ENCODE assay signal across 36 cellular contexts in the genomic region with DNA sequence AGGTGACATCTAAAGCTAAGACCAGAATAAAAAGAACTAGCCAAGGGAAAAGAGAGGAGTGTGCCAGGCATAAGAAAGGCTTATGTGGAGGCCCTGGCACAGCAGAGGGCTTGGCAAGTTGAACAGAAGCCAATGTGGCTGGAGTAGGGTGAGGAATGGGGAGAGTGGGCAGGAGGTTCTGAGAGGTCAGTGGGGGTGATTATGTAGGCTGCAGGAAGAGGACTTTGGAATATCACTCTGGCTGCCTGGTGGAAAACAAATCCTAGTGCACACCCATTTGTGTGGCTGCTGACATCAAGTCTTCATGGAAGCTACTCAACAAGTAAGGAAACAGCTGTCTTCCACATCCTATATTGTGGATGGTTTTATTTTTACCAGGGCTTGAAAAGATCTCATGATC. TPM values are rescaled to one million over a fixed set of nuclear protein-coding genes. Genes with fewer than 3 reads are reported as not detected.
DNase-seq lines count a peak whose midpoint lies in the region; ATAC-seq, FAIRE-seq and TF ChIP-seq lines count a peak whose summit lies in the region.
"Had no signal": no experiment of that assay in that cellular context is flagged by ENCODE, and none has a peak within 500 bp of the region (broad histone marks: within the 10 kb centered on the region; RNA-seq: fewer than 3 reads in every experiment).

No MANE protein-coding gene starts in this region.

- no peak for TF ChIP-seq POLR2A in HepG2 (IDR thresholded peaks at IDR 0.05; ENCODE audit: insufficient read depth in 1 of 2, low read depth in 2 of 2, low read length in 2 of 2)

- no peak overlapping the region for H3K9ac ChIP-seq in HepG2 (ENCODE audit: insufficient read depth, low read depth, low read length)

- no peak for TF ChIP-seq EP300 in HepG2 (IDR thresholded peaks at IDR 0.05; ENCODE audit: low read depth in 2 of 2, low read length in 2 of 2)
- no peak for TF ChIP-seq EP300 in HepG2 (CRISPR knock-in tag; IDR thresholded peaks at IDR 0.05; ENCODE audit: borderline replicate concordance)

- TF ChIP-seq RAD21 in HepG2 (CRISPR knock-in tag; IDR thresholded peaks at IDR 0.05), result no peak

- in situ Hi-C loops in HepG2 (cut with HindIII; ENCODE audit: extremely low pct_ligation_motif_present, low pct_unique_long_range_greater_than_20kb), result loop anchor here (10.0 kb wide), 1 partner anchor 132 kb away; no protein-coding TSS in a partner anchor

- H3K4me2 ChIP-seq in HepG2 (ENCODE audit: low read depth, low read length) (no peak overlapping the region; the same call in 1 of the 2 replicates), GM23338 (no peak overlapping the region)
- H3K4me2 ChIP-seq: smooth muscle cell had no signal

- H3K4me1 Mint-ChIP-seq in activated T-cell treated with anti-CD3 and anti-CD28 coated beads, Interleukin-2, amount 50 U/mL, for 72 hours (ENCODE audit: low read depth), result peaks cover 27% of the 10 kb centered on the region
- peaks cover 13% of the 10 kb centered on the region for H3K4me1 Mint-ChIP-seq in activated naive CD8-positive, alpha-beta T cell treated with anti-CD3 and anti-CD28 coated beads for 36 hours
- H3K4me1 Mint-ChIP-seq in GM23338, result peaks cover 11% of the 10 kb centered on the region

- no peaks in the 10 kb centered on the region for H3K9me2 ChIP-seq in GM23338 (ENCODE audit: insufficient read depth)

- no peaks in the 10 kb centered on the region for H3K9me3 ChIP-seq in HepG2 (ENCODE audit: low read length)
- H3K9me3 ChIP-seq in small intestine (ENCODE audit: control insufficient read depth, low read depth), result no peaks in the 10 kb centered on the region
- H3K9me3 ChIP-seq: ascending aorta, left ventricle myocardium inferior, Peyer's patch had no signal

- peaks cover 0 to 3% of the 10 kb centered on the region in 2 donors for H3K9me3 Mint-ChIP-seq in activated T-cell treated with anti-CD3 and anti-CD28 coated beads, Interleukin-2, amount 50 U/mL, for 72 hours
- no peaks in the 10 kb centered on the region for H3K9me3 Mint-ChIP-seq in activated naive CD8-positive, alpha-beta T cell treated with anti-CD3 and anti-CD28 coated beads for 36 hours
- H3K9me3 Mint-ChIP-seq in GM23338, result no peaks in the 10 kb centered on the region
- H3K9me3 Mint-ChIP-seq: activated naive CD4-positive, alpha-beta T cell treated with anti-CD3 and anti-CD28 coated beads for 36 hours; dendritic cell treated with granulocyte-macrophage colony-stimulating factor and Interleukin-4, amounts not matched to agents 40 ng/mL and 50 ng/mL, for 4 days; H9; IgD-negative memory B cell had no signal

- peaks cover 5 to 12% of the 10 kb centered on the region in 2 donors for H3K36me3 Mint-ChIP-seq in activated T-cell treated with anti-CD3 and anti-CD28 coated beads, Interleukin-2, amount 50 U/mL, for 72 hours (ENCODE audit: insufficient read depth in 2 of 2)
- H3K36me3 Mint-ChIP-seq in activated naive CD8-positive, alpha-beta T cell treated with anti-CD3 and anti-CD28 coated beads for 36 hours, result peaks cover 14% of the 10 kb centered on the region
- peaks cover 35% of the 10 kb centered on the region for H3K36me3 Mint-ChIP-seq in GM23338 (ENCODE audit: low read depth)

- H3K27me3 ChIP-seq in HepG2 (ENCODE audit: control insufficient read depth in 1 of 2, insufficient read depth in 2 of 2, low read length in 2 of 2), result no peaks in the 10 kb centered on the region
- H3K27me3 ChIP-seq in small intestine (ENCODE audit: control insufficient read depth in 2 of 2, insufficient read depth in 2 of 2, low read length in 2 of 2), result no peaks in the 10 kb centered on the region
- no peaks in the 10 kb centered on the region for H3K27me3 ChIP-seq in GM23338 (ENCODE audit: insufficient read depth)
- H3K27me3 ChIP-seq: ascending aorta, Peyer's patch had no signal

- no peak for FAIRE-seq in HepG2 (lab: Jason Lieb, UNC)
- FAIRE-seq in small intestine (lab: Jason Lieb, UNC), result no peak
- FAIRE-seq: endometrium had no signal

- H3K27me3 Mint-ChIP-seq in activated T-cell treated with anti-CD3 and anti-CD28 coated beads, Interleukin-2, amount 50 U/mL, for 72 hours (ENCODE audit: low read depth), result no peaks in the 10 kb centered on the region
- no peaks in the 10 kb centered on the region for H3K27me3 Mint-ChIP-seq in activated naive CD8-positive, alpha-beta T cell treated with anti-CD3 and anti-CD28 coated beads for 36 hours
- H3K27me3 Mint-ChIP-seq in GM23338 (ENCODE audit: insufficient read depth, low read depth, poor library complexity), result peaks cover 9% of the 10 kb centered on the region
- H3K27me3 Mint-ChIP-seq: dendritic cell treated with granulocyte-macrophage colony-stimulating factor and Interleukin-4, amounts not matched to agents 40 ng/mL and 50 ng/mL, for 4 days; IgD-negative memory B cell had no signal

- H4K20me1 ChIP-seq in HepG2 (ENCODE audit: insufficient read depth, low read length) (no peaks in the 10 kb centered on the region), GM23338 (replicated peaks; ENCODE audit: insufficient read depth) (no peaks in the 10 kb centered on the region; the same call in 1 of the 2 replicates)

- H3K27ac ChIP-seq in HepG2 (ENCODE audit: extremely low read length, insufficient read depth, low read length), result peak overlapping the region; percentile 4
- no peak overlapping the region for H3K27ac ChIP-seq in small intestine (ENCODE audit: low read depth in 1 of 2, low read length in 1 of 2)
- H3K27ac ChIP-seq in GM23338 (ENCODE audit: low read depth), result no peak overlapping the region
- H3K27ac ChIP-seq: ascending aorta, left ventricle myocardium inferior had no signal

- TF ChIP-seq CTCF in HepG2 (CRISPR knock-in tag; IDR thresholded peaks at IDR 0.05) (no peak), GM23338 (conservative IDR thresholded peaks at IDR 0.05; ENCODE audit: low read depth in 2 of 2) (no peak)

- H3K79me2 ChIP-seq in HepG2 (ENCODE audit: insufficient read depth, low read length) (peaks cover 4% of the 10 kb centered on the region), GM23338 (replicated peaks; ENCODE audit: insufficient read depth) (peaks cover 16% of the 10 kb centered on the region)

- BruUV-seq in HepG2 (replicated peaks; lab: Mats Ljungman, UMichigan), result no TSS peak

- POLR2A ChIA-PET in HepG2 (lab: Yijun Ruan, JAX), result interaction anchor here (1.5 kb wide), 1 partner anchor 20 kb away, joined by 3 read pairs; no protein-coding TSS in a partner anchor

- no peak overlapping the region for H3K4me3 Mint-ChIP-seq in activated T-cell treated with anti-CD3 and anti-CD28 coated beads, Interleukin-2, amount 50 U/mL, for 72 hours
- no peak overlapping the region for H3K4me3 Mint-ChIP-seq in activated naive CD8-positive, alpha-beta T cell treated with anti-CD3 and anti-CD28 coated beads for 36 hours
- H3K4me3 Mint-ChIP-seq in GM23338, result no peak overlapping the region
- H3K4me3 Mint-ChIP-seq: activated naive CD4-positive, alpha-beta T cell treated with anti-CD3 and anti-CD28 coated beads for 36 hours; dendritic cell treated with granulocyte-macrophage colony-stimulating factor and Interleukin-4, amounts not matched to agents 40 ng/mL and 50 ng/mL, for 4 days; mesothelial cell of epicardium; naive thymus-derived CD8-positive, alpha-beta T cell had no signal

- H3F3A ChIP-seq in GM23338 (replicated peaks; ENCODE audit: low read depth), result no peaks in the 10 kb centered on the region

- peaks cover 39% of the 10 kb centered on the region for H3K4me1 ChIP-seq in HepG2 (ENCODE audit: insufficient read depth, low read length)
- peaks cover 0 to 2% of the 10 kb centered on the region in 2 donors for H3K4me1 ChIP-seq in small intestine (ENCODE audit: control insufficient read depth in 2 of 2, insufficient read depth in 1 of 2, low read depth in 1 of 2, low read length in 1 of 2)
- peaks cover 11% of the 10 kb centered on the region for H3K4me1 ChIP-seq in GM23338 (ENCODE audit: insufficient read depth)

- H3K36me3 ChIP-seq in HepG2 (replicated peaks in 1 of 2; ENCODE audit: control insufficient read depth in 1 of 2, insufficient read depth in 2 of 2, low read length in 2 of 2) (peaks cover 7 to 25% of the 10 kb centered on the region in 2 experiments), small intestine (ENCODE audit: control insufficient read depth in 2 of 2, insufficient read depth in 2 of 2, low read length in 2 of 2) (peaks cover 9 to 11% of the 10 kb centered on the region in 2 donors), GM23338 (ENCODE audit: insufficient read depth) (peaks cover 38% of the 10 kb centered on the region)

- DNase-seq in activated T-cell treated with anti-CD3 and anti-CD28 coated beads, Interleukin-2, amount 50 U/mL, for 72 hours, result no peak
- no peak for DNase-seq in activated T-cell treated with anti-CD3 and anti-CD28 coated beads for 4 hours
- no peak for DNase-seq in activated naive CD8-positive, alpha-beta T cell treated with anti-CD3 and anti-CD28 coated beads for 36 hours
- DNase-seq in HepG2 (ENCODE audit: low spot score), result peak; percentile 50
- peak; percentile 73 for DNase-seq in small intestine
- DNase-seq in NCI-H2029 treated with DMSO at 0.1 percent for 48 hours (lab: John Stamatoyannopoulos, UW), result no peak
- DNase-seq in GM23338 (ENCODE audit: low spot score), result no peak
- DNase-seq: activated CD4-positive, CD25-positive, alpha-beta regulatory T cell treated with anti-CD3 and anti-CD28 coated beads, Interleukin-2, amount 50 U/mL, for 72 hours; activated naive CD4-positive, alpha-beta T cell treated with anti-CD3 and anti-CD28 coated beads for 36 hours; activated T-cell treated with anti-CD3 and anti-CD28 coated beads, Interleukin-2, amount 50 U/mL, for 48 hours; H9; hypothalamus; left ventricle myocardium inferior; naive thymus-derived CD8-positive, alpha-beta T cell; NCI-H1105 treated with DMSO at 0.1 percent for 48 hours; NCI-H2029; NCI-H226; NCI-H69; Peyer's patch; stimulated activated CD4-positive, alpha-beta T cell treated with anti-CD3 and anti-CD28 coated beads, Interleukin-1b, Interleukin-23, amount 100 ng/mL, for 48 hours; stimulated activated CD8-positive, alpha-beta memory T cell treated with anti-CD3 and anti-CD28 coated beads, Interleukin-4, amount 100 ng/mL, for 48 hours; SW 1271; trophoblast cell had no signal

- H2AFZ ChIP-seq in HepG2 (ENCODE audit: low read length) (no peak overlapping the region), GM23338 (no peak overlapping the region)

- peak overlapping the region; percentile 77 for H3K27ac Mint-ChIP-seq in activated T-cell treated with anti-CD3 and anti-CD28 coated beads, Interleukin-2, amount 50 U/mL, for 72 hours
- peak overlapping the region; percentile 9 for H3K27ac Mint-ChIP-seq in activated naive CD8-positive, alpha-beta T cell treated with anti-CD3 and anti-CD28 coated beads for 36 hours
- H3K27ac Mint-ChIP-seq in GM23338, result no peak overlapping the region
- H3K27ac Mint-ChIP-seq: dendritic cell treated with granulocyte-macrophage colony-stimulating factor and Interleukin-4, amounts not matched to agents 40 ng/mL and 50 ng/mL, for 4 days; IgD-negative memory B cell; mesothelial cell of epicardium had no signal

- no peak for ATAC-seq in activated T-cell treated with anti-CD3 and anti-CD28 coated beads, Interleukin-2, amount 50 U/mL, for 72 hours (replicated peaks in 1 of 2)
- ATAC-seq in HepG2 (no peak), GM23338 (no peak), HG02938 (IDR thresholded peaks at IDR 0.05; ENCODE audit: unreplicated experiment) (no peak)
- ATAC-seq: naive thymus-derived CD8-positive, alpha-beta T cell had no signal

- H3K4me3 ChIP-seq in HepG2 (replicated peaks in 1 of 3; ENCODE audit: insufficient read depth in 1 of 3, low read depth in 2 of 3, low read length in 3 of 3) (no peak overlapping the region), small intestine (ENCODE audit: low read depth in 1 of 2, low read length in 2 of 2) (no peak overlapping the region), GM23338 (no peak overlapping the region)
- H3K4me3 ChIP-seq: ascending aorta, left ventricle myocardium inferior, Peyer's patch, smooth muscle cell had no signal

- CTCF ChIA-PET in HepG2 (lab: Yijun Ruan, JAX; ENCODE audit: low intra/inter-chr PET ratio, low total read pairs), result no interaction called here

- intact Hi-C loops in HepG2 (cut with micrococcal nuclease; ENCODE audit: unreplicated experiment), result loop anchor here (10.0 kb wide), 1 partner anchor 142 kb away; the partner anchor contains the start of gene PATL1

RNA-seq across cellular contexts. Expression of gene MRPL16, which starts 3.5 kb away (rescaled TPM):
- 10 to 100 TPM; 53.8 to 58.0 TPM for total RNA-seq in activated T-cell treated with anti-CD3 and anti-CD28 coated beads, Interleukin-2, amount 50 U/mL, for 72 hours
- 100 to 1,000 TPM; 104 to 105 TPM for total RNA-seq in activated naive CD8-positive, alpha-beta T cell treated with anti-CD3 and anti-CD28 coated beads for 36 hours
- 62.6 and 77.8 TPM in 2 replicates for total RNA-seq in HepG2 (2016; rRNA removed; fragmentation: Illumina TruSeq; extraction: Trizol)
- total RNA-seq in HepG2 (2016; cell fraction: cytosol; rRNA removed; fragmentation: Illumina TruSeq; extraction: Trizol; ENCODE audit: low read depth), result 11.5 and 12.8 TPM in 2 replicates
- 61.8 and 70.6 TPM in 2 replicates for total RNA-seq in HepG2 (2016; cell fraction: insoluble cytoplasmic fraction; rRNA removed; fragmentation: Illumina TruSeq; extraction: Trizol)
- 18.4 and 22.8 TPM in 2 replicates for total RNA-seq in HepG2 (2016; cell fraction: membrane; rRNA removed; fragmentation: Illumina TruSeq; extraction: Trizol)
- total RNA-seq in HepG2 (2016; cell fraction: nucleus; rRNA removed; fragmentation: Illumina TruSeq; extraction: Trizol), result 22.3 and 22.5 TPM in 2 replicates
- polyA plus RNA-seq in HepG2 (2011; rRNA removed), result 40.3 and 45.3 TPM in 2 replicates
- polyA plus RNA-seq in HepG2 (2011; cell fraction: cytosol; rRNA removed), result 43.5 and 47.2 TPM in 2 replicates
- polyA plus RNA-seq in HepG2 (2011; cell fraction: nucleus; rRNA removed), result 18.7 and 25.3 TPM in 2 replicates
- polyA plus RNA-seq in HepG2 (2012), result 34.1 and 37.3 TPM in 2 replicates
- 11.0 and 12.9 TPM in 2 replicates for polyA plus RNA-seq in HepG2 (2016; cell fraction: cytosol; fragmentation: Illumina TruSeq; extraction: Trizol; ENCODE audit: low read depth)
- polyA plus RNA-seq in HepG2 (2016; cell fraction: insoluble cytoplasmic fraction; fragmentation: Illumina TruSeq; extraction: Trizol; ENCODE audit: low read depth), result 87.0 and 90.8 TPM in 2 replicates
- 17.3 and 18.6 TPM in 2 replicates for polyA plus RNA-seq in HepG2 (2016; cell fraction: membrane; fragmentation: Illumina TruSeq; extraction: Trizol; ENCODE audit: low read depth)
- polyA plus RNA-seq in HepG2 (2016; cell fraction: nucleus; fragmentation: Illumina TruSeq; extraction: Trizol; ENCODE audit: insufficient read depth, low read depth), result 42.7 and 48.9 TPM in 2 replicates
- polyA minus RNA-seq in HepG2 (2011; rRNA and poly(A)+ RNA removed; ENCODE audit: low replicate concordance), result 14.8 and 31.8 TPM in 2 replicates
- 9.6 and 12.4 TPM in 2 replicates for polyA minus RNA-seq in HepG2 (2011; cell fraction: cytosol; rRNA and poly(A)+ RNA removed)
- 14.7 and 14.8 TPM in 2 replicates for polyA minus RNA-seq in HepG2 (2011; cell fraction: nucleus; rRNA and poly(A)+ RNA removed)
- 100 to 1,000 TPM in 1 of 3 donors, 10 to 100 TPM in 2; 41.1 to 113 (median 68.9) TPM for polyA plus RNA-seq in small intestine
- 74.8 and 77.4 TPM in 2 replicates for total RNA-seq in GM23338 (2014; rRNA removed; shearing (Covaris generic))
- 149 and 176 TPM in 2 replicates for polyA plus RNA-seq in GM23338 (2016; fragmentation: Nextera tagmentation; extraction: Ambion mirVana)

RNA-seq across cellular contexts. Expression of gene CBLIF, which starts 38.3 kb away (rescaled TPM):
- total RNA-seq in activated T-cell treated with anti-CD3 and anti-CD28 coated beads, Interleukin-2, amount 50 U/mL, for 72 hours, result not detected
- total RNA-seq in activated naive CD8-positive, alpha-beta T cell treated with anti-CD3 and anti-CD28 coated beads for 36 hours, result not detected
- not detected in 2 replicates for total RNA-seq in HepG2 (2016; rRNA removed; fragmentation: Illumina TruSeq; extraction: Trizol)
- not detected in 2 replicates for total RNA-seq in HepG2 (2016; cell fraction: cytosol; rRNA removed; fragmentation: Illumina TruSeq; extraction: Trizol; ENCODE audit: low read depth)
- total RNA-seq in HepG2 (2016; cell fraction: insoluble cytoplasmic fraction; rRNA removed; fragmentation: Illumina TruSeq; extraction: Trizol), result not detected in 2 replicates
- not detected in 2 replicates for total RNA-seq in HepG2 (2016; cell fraction: membrane; rRNA removed; fragmentation: Illumina TruSeq; extraction: Trizol)
- not detected in 2 replicates for total RNA-seq in HepG2 (2016; cell fraction: nucleus; rRNA removed; fragmentation: Illumina TruSeq; extraction: Trizol)
- not detected in 2 replicates for polyA plus RNA-seq in HepG2 (2011; rRNA removed)
- polyA plus RNA-seq in HepG2 (2011; cell fraction: cytosol; rRNA removed), result not detected in 2 replicates
- polyA plus RNA-seq in HepG2 (2011; cell fraction: nucleus; rRNA removed), result not detected in 2 replicates
- not detected in 2 replicates for polyA plus RNA-seq in HepG2 (2012)
- not detected in 2 replicates for polyA plus RNA-seq in HepG2 (2016; cell fraction: cytosol; fragmentation: Illumina TruSeq; extraction: Trizol; ENCODE audit: low read depth)
- polyA plus RNA-seq in HepG2 (2016; cell fraction: insoluble cytoplasmic fraction; fragmentation: Illumina TruSeq; extraction: Trizol; ENCODE audit: low read depth), result not detected in 2 replicates
- not detected in 2 replicates for polyA plus RNA-seq in HepG2 (2016; cell fraction: membrane; fragmentation: Illumina TruSeq; extraction: Trizol; ENCODE audit: low read depth)
- polyA plus RNA-seq in HepG2 (2016; cell fraction: nucleus; fragmentation: Illumina TruSeq; extraction: Trizol; ENCODE audit: insufficient read depth, low read depth), result not detected in 2 replicates
- polyA minus RNA-seq in HepG2 (2011; rRNA and poly(A)+ RNA removed; ENCODE audit: low replicate concordance), result not detected in 2 replicates
- polyA minus RNA-seq in HepG2 (2011; cell fraction: cytosol; rRNA and poly(A)+ RNA removed), result not detected in 2 replicates
- polyA minus RNA-seq in HepG2 (2011; cell fraction: nucleus; rRNA and poly(A)+ RNA removed), result not detected in 2 replicates
- polyA plus RNA-seq in small intestine, result 1 to 10 TPM in 1 of 3 donors, not detected in 2; 2.1 TPM
- not detected in 2 replicates for total RNA-seq in GM23338 (2014; rRNA removed; shearing (Covaris generic))
- polyA plus RNA-seq in GM23338 (2016; fragmentation: Nextera tagmentation; extraction: Ambion mirVana), result not detected in 2 replicates
- total RNA-seq: A673; activated naive CD4-positive, alpha-beta T cell treated with anti-CD3 and anti-CD28 coated beads for 36 hours; cardiac septum; fibroblast of lung; G401; H9; left ventricle myocardium inferior; M059J; mesothelial cell of epicardium; naive thymus-derived CD8-positive, alpha-beta T cell; osteocyte; Peyer's patch; smooth muscle cell had no signal
- polyA plus RNA-seq: fibroblast of lung; IgD-negative memory B cell; naive thymus-derived CD8-positive, alpha-beta T cell; smooth muscle cell had no signal

RNA-seq across cellular contexts. Expression of gene STX3, which starts 51.9 kb away (rescaled TPM):
- 10 to 100 TPM in 1 of 2 donors, 1 to 10 TPM in 1; 6.9 to 12.9 TPM for total RNA-seq in activated T-cell treated with anti-CD3 and anti-CD28 coated beads, Interleukin-2, amount 50 U/mL, for 72 hours
- 1 to 10 TPM; 7.3 to 8.0 TPM for total RNA-seq in activated naive CD8-positive, alpha-beta T cell treated with anti-CD3 and anti-CD28 coated beads for 36 hours
- total RNA-seq in HepG2 (2016; rRNA removed; fragmentation: Illumina TruSeq; extraction: Trizol), result 24.0 and 28.7 TPM in 2 replicates
- 23.0 and 26.0 TPM in 2 replicates for total RNA-seq in HepG2 (2016; cell fraction: cytosol; rRNA removed; fragmentation: Illumina TruSeq; extraction: Trizol; ENCODE audit: low read depth)
- total RNA-seq in HepG2 (2016; cell fraction: insoluble cytoplasmic fraction; rRNA removed; fragmentation: Illumina TruSeq; extraction: Trizol), result 24.5 and 26.3 TPM in 2 replicates
- total RNA-seq in HepG2 (2016; cell fraction: membrane; rRNA removed; fragmentation: Illumina TruSeq; extraction: Trizol), result 42.0 and 47.8 TPM in 2 replicates
- total RNA-seq in HepG2 (2016; cell fraction: nucleus; rRNA removed; fragmentation: Illumina TruSeq; extraction: Trizol), result 17.5 and 18.2 TPM in 2 replicates
- polyA plus RNA-seq in HepG2 (2011; rRNA removed) (16.5 TPM in 2 replicates), small intestine (10 to 100 TPM; 34.9 to 64.0 (median 57.5) TPM), GM23338 (2016; fragmentation: Nextera tagmentation; extraction: Ambion mirVana) (19.0 and 20.0 TPM in 2 replicates)
- polyA plus RNA-seq in HepG2 (2011; cell fraction: cytosol; rRNA removed), result 13.4 and 17.9 TPM in 2 replicates
- polyA plus RNA-seq in HepG2 (2011; cell fraction: nucleus; rRNA removed), result 8.5 and 12.6 TPM in 2 replicates
- 13.7 and 18.7 TPM in 2 replicates for polyA plus RNA-seq in HepG2 (2012)
- 19.8 and 22.2 TPM in 2 replicates for polyA plus RNA-seq in HepG2 (2016; cell fraction: cytosol; fragmentation: Illumina TruSeq; extraction: Trizol; ENCODE audit: low read depth)
- polyA plus RNA-seq in HepG2 (2016; cell fraction: insoluble cytoplasmic fraction; fragmentation: Illumina TruSeq; extraction: Trizol; ENCODE audit: low read depth), result 23.0 and 25.9 TPM in 2 replicates
- polyA plus RNA-seq in HepG2 (2016; cell fraction: membrane; fragmentation: Illumina TruSeq; extraction: Trizol; ENCODE audit: low read depth), result 33.8 and 35.0 TPM in 2 replicates
- 20.1 and 21.2 TPM in 2 replicates for polyA plus RNA-seq in HepG2 (2016; cell fraction: nucleus; fragmentation: Illumina TruSeq; extraction: Trizol; ENCODE audit: insufficient read depth, low read depth)
- polyA minus RNA-seq in HepG2 (2011; rRNA and poly(A)+ RNA removed; ENCODE audit: low replicate concordance), result 10.1 and 18.3 TPM in 2 replicates
- polyA minus RNA-seq in HepG2 (2011; cell fraction: cytosol; rRNA and poly(A)+ RNA removed), result 11.6 and 11.8 TPM in 2 replicates
- polyA minus RNA-seq in HepG2 (2011; cell fraction: nucleus; rRNA and poly(A)+ RNA removed), result 22.5 and 23.2 TPM in 2 replicates
- total RNA-seq in GM23338 (2014; rRNA removed; shearing (Covaris generic)), result 47.9 and 65.5 TPM in 2 replicates

RNA-seq across cellular contexts. Expression of gene TCN1, which starts 59.2 kb away (rescaled TPM):
- not detected for total RNA-seq in activated T-cell treated with anti-CD3 and anti-CD28 coated beads, Interleukin-2, amount 50 U/mL, for 72 hours
- not detected for total RNA-seq in activated naive CD8-positive, alpha-beta T cell treated with anti-CD3 and anti-CD28 coated beads for 36 hours
- not detected in 2 replicates for total RNA-seq in HepG2 (2016; rRNA removed; fragmentation: Illumina TruSeq; extraction: Trizol)
- not detected in 2 replicates for total RNA-seq in HepG2 (2016; cell fraction: cytosol; rRNA removed; fragmentation: Illumina TruSeq; extraction: Trizol; ENCODE audit: low read depth)
- total RNA-seq in HepG2 (2016; cell fraction: insoluble cytoplasmic fraction; rRNA removed; fragmentation: Illumina TruSeq; extraction: Trizol), result not detected in 2 replicates
- total RNA-seq in HepG2 (2016; cell fraction: membrane; rRNA removed; fragmentation: Illumina TruSeq; extraction: Trizol), result not detected in 2 replicates
- not detected in 2 replicates for total RNA-seq in HepG2 (2016; cell fraction: nucleus; rRNA removed; fragmentation: Illumina TruSeq; extraction: Trizol)
- polyA plus RNA-seq in HepG2 (2011; rRNA removed), result 0.05 TPM in 1 of 2 replicates, not detected in the other
- not detected in 2 replicates for polyA plus RNA-seq in HepG2 (2011; cell fraction: cytosol; rRNA removed)
- polyA plus RNA-seq in HepG2 (2011; cell fraction: nucleus; rRNA removed), result not detected in 2 replicates
- not detected in 2 replicates for polyA plus RNA-seq in HepG2 (2012)
- not detected in 2 replicates for polyA plus RNA-seq in HepG2 (2016; cell fraction: cytosol; fragmentation: Illumina TruSeq; extraction: Trizol; ENCODE audit: low read depth)
- polyA plus RNA-seq in HepG2 (2016; cell fraction: insoluble cytoplasmic fraction; fragmentation: Illumina TruSeq; extraction: Trizol; ENCODE audit: low read depth), result not detected in 2 replicates
- not detected in 2 replicates for polyA plus RNA-seq in HepG2 (2016; cell fraction: membrane; fragmentation: Illumina TruSeq; extraction: Trizol; ENCODE audit: low read depth)
- polyA plus RNA-seq in HepG2 (2016; cell fraction: nucleus; fragmentation: Illumina TruSeq; extraction: Trizol; ENCODE audit: insufficient read depth, low read depth), result not detected in 2 replicates
- polyA minus RNA-seq in HepG2 (2011; rRNA and poly(A)+ RNA removed; ENCODE audit: low replicate concordance), result 0.80 TPM in 1 of 2 replicates, not detected in the other
- polyA minus RNA-seq in HepG2 (2011; cell fraction: cytosol; rRNA and poly(A)+ RNA removed), result not detected in 2 replicates
- not detected in 2 replicates for polyA minus RNA-seq in HepG2 (2011; cell fraction: nucleus; rRNA and poly(A)+ RNA removed)
- 1 to 10 TPM in 1 of 3 donors, not detected in 2; 1.9 TPM for polyA plus RNA-seq in small intestine
- not detected in 2 replicates for total RNA-seq in GM23338 (2014; rRNA removed; shearing (Covaris generic))
- not detected in 2 replicates for polyA plus RNA-seq in GM23338 (2016; fragmentation: Nextera tagmentation; extraction: Ambion mirVana)
- total RNA-seq: A673; activated naive CD4-positive, alpha-beta T cell treated with anti-CD3 and anti-CD28 coated beads for 36 hours; ascending aorta; cardiac septum; fibroblast of lung; G401; H9; left ventricle myocardium inferior; mesothelial cell of epicardium; naive thymus-derived CD8-positive, alpha-beta T cell; osteocyte; Peyer's patch had no signal
- polyA plus RNA-seq: fibroblast of lung; IgD-negative memory B cell; naive thymus-derived CD8-positive, alpha-beta T cell; smooth muscle cell had no signal

Comparison
In these comparisons a context has a peak if more than half of its experiments do, and no peak if none do; other contexts are left out.
1. DNase-seq: peak in HepG2 (single experiment) and small intestine (single experiment); none in activated T-cell treated with anti-CD3 and anti-CD28 coated beads, Interleukin-2, amount 50 U/mL, for 72 hours (0 of 2), activated T-cell treated with anti-CD3 and anti-CD28 coated beads for 4 hours (single experiment), activated naive CD8-positive, alpha-beta T cell treated with anti-CD3 and anti-CD28 coated beads for 36 hours (single experiment), NCI-H2029 treated with DMSO at 0.1 percent for 48 hours (single experiment) and GM23338 (single experiment).